In genomic region chrX:19750028-19750786, GRCh38 we compare ENCODE assay signal across 11 cellular contexts.
DNase-seq lines count a peak whose midpoint lies in the region; ATAC-seq and TF ChIP-seq lines count a peak whose summit lies in the region.
"Had no signal": no experiment of that assay in that cellular context is flagged by ENCODE, and none has a peak within 500 bp of the region (broad histone marks: within the 10 kb centered on the region; RNA-seq: fewer than 3 reads in every experiment).

No MANE protein-coding gene starts in this region.

- no peak overlapping the region for H3K56ac ChIP-seq in mesendoderm (ENCODE audit: low read length)

- peaks cover 4 to 15% (median 5%) of the 10 kb centered on the region in 11 experiments; a peak in 11 of 22 replicates for H3K36me3 ChIP-seq in BLaER1 treated with 17β-estradiol and CSF1 and Interleukin-3, amounts not matched to agents 10 nM and 100 nM
- H3K36me3 ChIP-seq in breast epithelium (no peaks in the 10 kb centered on the region), mesendoderm (ENCODE audit: control insufficient read depth, insufficient read depth, low read length) (no peaks in the 10 kb centered on the region)

- no peak overlapping the region for H2BK120ac ChIP-seq in mesendoderm (ENCODE audit: low read depth, low read length)

- no peak overlapping the region for H2BK5ac ChIP-seq in mesendoderm (ENCODE audit: low read length)

- H3K9ac ChIP-seq in BLaER1 treated with 17β-estradiol and CSF1 and Interleukin-3, amounts not matched to agents 10 nM and 100 nM = no peak overlapping the region
- H3K9ac ChIP-seq in mesendoderm (ENCODE audit: low read length) = no peak overlapping the region

- H3K4me3 Mint-ChIP-seq in activated naive CD8-positive, alpha-beta T cell treated with anti-CD3 and anti-CD28 coated beads for 36 hours = peak overlapping the region; percentile 37

- H3K36me3 Mint-ChIP-seq in activated naive CD8-positive, alpha-beta T cell treated with anti-CD3 and anti-CD28 coated beads for 36 hours = peaks cover 45% of the 10 kb centered on the region

- H3K27ac ChIP-seq in BLaER1 treated with 17β-estradiol and CSF1 and Interleukin-3, amounts not matched to agents 10 nM and 100 nM = peak overlapping the region in 2 of 11 experiments; percentile 2 to 15; a peak in 4 of 22 replicates
- H3K27ac ChIP-seq in breast epithelium (no peak overlapping the region), mesendoderm (ENCODE audit: low read depth, low read length) (no peak overlapping the region)
- H3K27ac ChIP-seq: psoas muscle had no signal

- H3K27ac Mint-ChIP-seq in activated naive CD8-positive, alpha-beta T cell treated with anti-CD3 and anti-CD28 coated beads for 36 hours = peak overlapping the region; percentile 88

- no peaks in the 10 kb centered on the region for H3K27me3 Mint-ChIP-seq in activated naive CD8-positive, alpha-beta T cell treated with anti-CD3 and anti-CD28 coated beads for 36 hours

- ATAC-seq in GM18861 (IDR thresholded peaks at IDR 0.05; ENCODE audit: unreplicated experiment) (peak; percentile 27), HG03354 (IDR thresholded peaks at IDR 0.05; ENCODE audit: poor library complexity, severe bottlenecking, unreplicated experiment) (peak; percentile 48), HG03039 (IDR thresholded peaks at IDR 0.05; ENCODE audit: unreplicated experiment) (no peak)
- ATAC-seq: HCT116, left colon, psoas muscle had no signal

- WGBS in mesendoderm (ENCODE audit: extremely low coverage, insufficient coverage, low lambda C conversion rate) = no CpG with 5 or more reads among the region's 10 CpGs

- no peak for TF ChIP-seq POLR2A in breast epithelium (IDR thresholded peaks at IDR 0.05)

- no peaks in the 10 kb centered on the region for H3K27me3 ChIP-seq in BLaER1 treated with 17β-estradiol and CSF1 and Interleukin-3, amounts not matched to agents 10 nM and 100 nM
- H3K27me3 ChIP-seq in breast epithelium (peaks cover 0 to 10% of the 10 kb centered on the region in 2 donors), mesendoderm (ENCODE audit: insufficient read depth, low read length, poor library complexity) (no peaks in the 10 kb centered on the region)

- no peak overlapping the region for H3K4ac ChIP-seq in mesendoderm (ENCODE audit: low read depth, low read length)

- no peak overlapping the region for H3K4me3 ChIP-seq in BLaER1 treated with 17β-estradiol and CSF1 and Interleukin-3, amounts not matched to agents 10 nM and 100 nM
- H3K4me3 ChIP-seq in breast epithelium = no peak overlapping the region
- no peak overlapping the region for H3K4me3 ChIP-seq in mesendoderm (ENCODE audit: low read length)
- H3K4me3 ChIP-seq: psoas muscle had no signal

- H3K9me3 Mint-ChIP-seq in activated naive CD8-positive, alpha-beta T cell treated with anti-CD3 and anti-CD28 coated beads for 36 hours = peaks cover 2% of the 10 kb centered on the region

- intact Hi-C loops in breast epithelium (cut with DNase I; ENCODE audit: low total_unique reads) = loop anchor here (5.0 kb wide), 1 partner anchor 168 kb away; no protein-coding TSS in a partner anchor

- no peak overlapping the region for H2BK15ac ChIP-seq in mesendoderm (replicated peaks; ENCODE audit: low read depth)

- no peak overlapping the region for H3K18ac ChIP-seq in mesendoderm (ENCODE audit: low read length)

- no peak overlapping the region for H2AK5ac ChIP-seq in mesendoderm (ENCODE audit: low read length)

- H4K5ac ChIP-seq in mesendoderm (ENCODE audit: low read length) = no peak overlapping the region

- no peaks in the 10 kb centered on the region for H3K79me2 ChIP-seq in mesendoderm (ENCODE audit: control insufficient read depth, insufficient read depth, low read length)

- peak overlapping the region in 9 of 11 experiments; percentile 19 to 79 (median 33); a peak in 15 of 22 replicates for H3K4me2 ChIP-seq in BLaER1 treated with 17β-estradiol and CSF1 and Interleukin-3, amounts not matched to agents 10 nM and 100 nM
- no peak overlapping the region for H3K4me2 ChIP-seq in mesendoderm (ENCODE audit: low read length)

- peaks cover 62 to 92% (median 85%) of the 10 kb centered on the region in 10 experiments for H3K4me1 ChIP-seq in BLaER1 treated with 17β-estradiol and CSF1 and Interleukin-3, amounts not matched to agents 10 nM and 100 nM
- H3K4me1 ChIP-seq in breast epithelium = no peaks in the 10 kb centered on the region
- H3K4me1 ChIP-seq in mesendoderm (ENCODE audit: control insufficient read depth, low read depth, low read length) = no peaks in the 10 kb centered on the region
- H3K4me1 ChIP-seq: psoas muscle had no signal

- H3K9me3 ChIP-seq in BLaER1 treated with 17β-estradiol and CSF1 and Interleukin-3, amounts not matched to agents 10 nM and 100 nM (replicated peaks in 1 of 11) = peaks cover 15 to 25% (median 16%) of the 10 kb centered on the region in 11 experiments
- H3K9me3 ChIP-seq in breast epithelium = peaks cover 0 to 17% of the 10 kb centered on the region in 2 donors

- no peak for TF ChIP-seq CTCF in breast epithelium (IDR thresholded peaks at IDR 0.05)

- peaks cover 0 to 22% (median 6%) of the 10 kb centered on the region in 11 experiments; a peak in 8 of 22 replicates for H4K20me1 ChIP-seq in BLaER1 treated with 17β-estradiol and CSF1 and Interleukin-3, amounts not matched to agents 10 nM and 100 nM

- peaks cover 73% of the 10 kb centered on the region for H3K4me1 Mint-ChIP-seq in activated naive CD8-positive, alpha-beta T cell treated with anti-CD3 and anti-CD28 coated beads for 36 hours

- no peak overlapping the region for H3K23ac ChIP-seq in mesendoderm (ENCODE audit: low read length)

- no peak for DNase-seq in activated naive CD8-positive, alpha-beta T cell treated with anti-CD3 and anti-CD28 coated beads for 36 hours
- no peak for DNase-seq in cerebellar nuclear complex (lab: John Stamatoyannopoulos, UW)
- DNase-seq in breast epithelium (ENCODE audit: low spot score in 2 of 2) = no peak
- DNase-seq in mesendoderm = no peak
- DNase-seq: left colon, psoas muscle had no signal

- no peaks in the 10 kb centered on the region for H3K79me1 ChIP-seq in mesendoderm (ENCODE audit: low read length)

- H4K8ac ChIP-seq in mesendoderm (ENCODE audit: low read depth, low read length) = no peak overlapping the region
